27 cellular contexts compared by ENCODE assay signal in the genomic region with DNA sequence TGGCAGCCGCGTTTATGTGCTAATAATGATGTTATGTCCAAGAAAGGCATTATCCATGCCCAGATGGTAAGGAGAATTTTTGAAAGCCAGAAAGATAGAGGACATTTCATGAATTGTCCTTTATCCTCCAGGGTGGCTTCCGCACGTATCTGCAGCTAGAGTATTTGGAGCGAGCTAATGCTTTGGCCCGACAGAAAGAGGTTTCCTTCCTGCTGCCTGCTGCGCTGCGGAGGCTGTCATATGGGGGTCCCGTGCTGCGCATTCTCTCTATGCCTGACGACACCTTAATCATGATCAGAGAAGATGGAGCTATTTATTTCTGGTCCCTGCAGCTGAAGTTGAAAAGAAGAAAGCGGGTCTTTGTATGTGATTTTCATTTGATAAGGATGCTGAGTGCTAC.
"Had no signal": no experiment of that assay in that cellular context is flagged by ENCODE, and none has a peak within 500 bp of the region (broad histone marks: within the 10 kb centered on the region; RNA-seq: fewer than 3 reads in every experiment).

No MANE protein-coding gene starts in this region.

- H3K27ac Mint-ChIP-seq: activated CD8-positive, alpha-beta T cell treated with anti-CD3 and anti-CD28 coated beads, Interleukin-2, amount 10 ng/mL, durations not matched to agents 7 days and 5 days; activated naive CD4-positive, alpha-beta T cell treated with anti-CD3 and anti-CD28 coated beads, Interleukin-2, amount 50 U/mL, for 24 hours; T-helper 17 cell; WTC11 had no signal

- H3K4me3 ChIP-seq: body of pancreas, Peyer's patch, SJCRH30 had no signal

- DNase-seq: activated CD4-positive, alpha-beta T cell treated with anti-CD3 and anti-CD28 coated beads for 48 hours; activated CD4-positive, alpha-beta T cell treated with anti-CD3 and anti-CD28 coated beads, Interleukin-2, amount 50 U/mL, for 4 hours; activated CD4-positive, CD25-positive, alpha-beta regulatory T cell treated with anti-CD3 and anti-CD28 coated beads, Interleukin-2, amount 50 U/mL, for 72 hours; activated CD8-positive, alpha-beta memory T cell treated with anti-CD3 and anti-CD28 coated beads, Interleukin-2, amount 50 U/mL, for 48 hours; activated CD8-positive, alpha-beta T cell treated with anti-CD3 and anti-CD28 coated beads, Interleukin-2, amount 10 ng/mL, durations not matched to agents 7 days and 5 days; activated effector memory CD4-positive, alpha-beta T cell treated with Interleukin-2 at 50 U/mL for 16 hours; activated naive CD4-positive, alpha-beta T cell; activated T-cell treated with anti-CD3 and anti-CD28 coated beads, Interleukin-2, amount 50 U/mL, for 1 hour; aorta; body of pancreas; Karpas-422; MM.1S; NCI-H1105; NCI-H1436 treated with DMSO at 0.1 percent for 48 hours; NCI-H187 treated with DMSO at 0.1 percent for 48 hours; NCI-H2081 treated with DMSO at 0.1 percent for 48 hours; NCI-H446; NCI-H524; Peyer's patch; Right ventricle myocardium superior; SJCRH30; T-helper 17 cell; T-helper 9 cell had no signal

- H3K27ac ChIP-seq: body of pancreas, Peyer's patch, RWPE1, SJCRH30 had no signal

- H3K36me3 Mint-ChIP-seq: activated naive CD4-positive, alpha-beta T cell treated with anti-CD3 and anti-CD28 coated beads, Interleukin-2, amount 50 U/mL, for 24 hours; WTC11 had no signal

- H3K36me3 ChIP-seq: Peyer's patch, SJCRH30 had no signal

- H3K4me1 ChIP-seq: body of pancreas, Peyer's patch, SJCRH30 had no signal

- H3K9me3 Mint-ChIP-seq: activated naive CD4-positive, alpha-beta T cell treated with anti-CD3 and anti-CD28 coated beads, Interleukin-2, amount 50 U/mL, for 24 hours; central memory CD8-positive, alpha-beta T cell had no signal

- ATAC-seq: activated CD8-positive, alpha-beta T cell treated with anti-CD3 and anti-CD28 coated beads, Interleukin-2, amount 10 ng/mL, durations not matched to agents 7 days and 5 days; body of pancreas; T-helper 17 cell; WTC11 had no signal

- H3K4me3 Mint-ChIP-seq: activated CD8-positive, alpha-beta T cell treated with anti-CD3 and anti-CD28 coated beads, Interleukin-2, amount 10 ng/mL, durations not matched to agents 7 days and 5 days; activated naive CD4-positive, alpha-beta T cell treated with anti-CD3 and anti-CD28 coated beads, Interleukin-2, amount 50 U/mL, for 24 hours; central memory CD8-positive, alpha-beta T cell; T-helper 17 cell; WTC11 had no signal

- H3K4me1 Mint-ChIP-seq: activated naive CD4-positive, alpha-beta T cell treated with anti-CD3 and anti-CD28 coated beads, Interleukin-2, amount 50 U/mL, for 24 hours; central memory CD8-positive, alpha-beta T cell; T-helper 17 cell had no signal

- H3K9me3 ChIP-seq: body of pancreas, Peyer's patch, SJCRH30 had no signal

- H3K27me3 ChIP-seq: body of pancreas, Peyer's patch, SJCRH30 had no signal
